23 cellular contexts compared by ENCODE assay signal in the genomic region with DNA sequence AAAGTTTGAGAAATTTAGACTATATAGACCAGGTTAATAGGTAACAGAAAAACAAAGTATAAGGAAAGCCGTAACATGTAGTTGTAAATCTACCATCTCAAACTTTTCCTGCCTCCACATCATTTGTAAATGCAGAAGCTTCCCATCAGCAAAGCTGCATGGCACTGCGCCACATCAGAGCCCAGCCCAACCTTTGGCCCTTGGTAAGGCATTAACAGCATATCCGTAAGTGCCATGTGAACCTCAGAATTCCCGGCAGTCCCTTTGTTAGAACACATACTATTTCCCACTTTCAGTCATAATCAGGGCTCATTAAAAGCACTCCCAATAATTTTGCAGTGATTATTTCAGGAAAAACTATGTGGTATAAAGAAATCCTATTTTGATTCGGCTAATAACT. TPM values are rescaled to one million over a fixed set of nuclear protein-coding genes. Genes with fewer than 3 reads are reported as not detected.
DNase-seq lines count a peak whose midpoint lies in the region; ATAC-seq and TF ChIP-seq lines count a peak whose summit lies in the region.
"Had no signal": no experiment of that assay in that cellular context is flagged by ENCODE, and none has a peak within 500 bp of the region (broad histone marks: within the 10 kb centered on the region; RNA-seq: fewer than 3 reads in every experiment).

No MANE protein-coding gene starts in this region.

- H3K27me3 ChIP-seq in body of pancreas (no peaks in the 10 kb centered on the region), liver (ENCODE audit: control insufficient read depth in 4 of 4, insufficient read depth in 4 of 4, low read length in 3 of 4) (no peaks in the 10 kb centered on the region), gastroesophageal sphincter (no peaks in the 10 kb centered on the region)
- H3K27me3 ChIP-seq: BLaER1, MG63, neutrophil, tibial nerve had no signal

- peak overlapping the region; percentile 37 for H3K27ac Mint-ChIP-seq in activated naive CD4-positive, alpha-beta T cell treated with anti-CD3 and anti-CD28 coated beads, Interleukin-2, amount 50 U/mL, for 24 hours
- no peak overlapping the region for H3K27ac Mint-ChIP-seq in activated naive CD4-positive, alpha-beta T cell treated with anti-CD3 and anti-CD28 coated beads, Interleukin-2, amount 10 ng/mL, durations not matched to agents 7 days and 5 days
- H3K27ac Mint-ChIP-seq in type B pancreatic cell: peak overlapping the region; percentile 80
- H3K27ac Mint-ChIP-seq: activated CD4-positive, alpha-beta memory T cell treated with anti-CD3 and anti-CD28 coated beads, Interleukin-2, amount 10 ng/mL, durations not matched to agents 7 days and 5 days; dendritic cell treated with granulocyte-macrophage colony-stimulating factor and Interleukin-4, amounts not matched to agents 40 ng/mL and 50 ng/mL, for 4 days; stimulated activated naive CD8-positive, alpha-beta T cell treated with anti-CD3 and anti-CD28 coated beads, Interleukin-15, amount 100 ng/mL, for 72 hours had no signal

- 18 to 22% methylated on average over 5 of the region's 5 CpGs for WGBS in body of pancreas, 2 donors
- WGBS in liver: 28% methylated on average over 5 of the region's 5 CpGs
- WGBS in gastroesophageal sphincter (ENCODE audit: low coverage in 1 of 2), 2 donors: 61 to 67% methylated on average over 5 of the region's 5 CpGs

- TF ChIP-seq CTCF in body of pancreas (IDR thresholded peaks at IDR 0.05): no peak
- TF ChIP-seq CTCF in liver (IDR thresholded peaks at IDR 0.05; ENCODE audit: low read depth, low read length, missing input control): no peak
- no peak for TF ChIP-seq CTCF in type B pancreatic cell (conservative IDR thresholded peaks at IDR 0.05)
- TF ChIP-seq CTCF in gastroesophageal sphincter (IDR thresholded peaks at IDR 0.05): no peak

- no peak for TF ChIP-seq EP300 in gastroesophageal sphincter (IDR thresholded peaks at IDR 0.05)

- no peak for TF ChIP-seq POLR2A in body of pancreas (IDR thresholded peaks at IDR 0.05)
- TF ChIP-seq POLR2A in gastroesophageal sphincter (IDR thresholded peaks at IDR 0.05): no peak

- ATAC-seq in body of pancreas (peak; percentile 69), GM18520 (IDR thresholded peaks at IDR 0.05; ENCODE audit: unreplicated experiment) (no peak), gastroesophageal sphincter (no peak)
- ATAC-seq: K562; Right ventricle myocardium inferior; stimulated activated naive CD8-positive, alpha-beta T cell treated with anti-CD3 and anti-CD28 coated beads, Interleukin-15, amount 100 ng/mL, for 72 hours had no signal

- H3K4me3 ChIP-seq in body of pancreas (no peak overlapping the region), liver (ENCODE audit: low read depth in 1 of 3, low read length in 3 of 3) (no peak overlapping the region), gastroesophageal sphincter (no peak overlapping the region)
- H3K4me3 ChIP-seq: BLaER1, GM23248, K562, MG63, tibial nerve had no signal

- H3K9me3 ChIP-seq in body of pancreas (no peaks in the 10 kb centered on the region), liver (ENCODE audit: control insufficient read depth in 4 of 4, low read length in 3 of 4) (no peaks in the 10 kb centered on the region), gastroesophageal sphincter (no peaks in the 10 kb centered on the region)
- H3K9me3 ChIP-seq: BLaER1, MG63, neutrophil, tibial nerve had no signal

- peak overlapping the region in 1 of 4 donors; percentile 39 for H3K27ac ChIP-seq in body of pancreas
- peak overlapping the region; percentile 68 to 88 for H3K27ac ChIP-seq in liver (ENCODE audit: low read depth in 1 of 2, low read length in 2 of 2)
- H3K27ac ChIP-seq in gastroesophageal sphincter: no peak overlapping the region
- H3K27ac ChIP-seq: BLaER1, GM23248, neutrophil had no signal

- H3K9ac ChIP-seq in liver (ENCODE audit: low read depth in 1 of 2, low read length in 2 of 2): no peak overlapping the region
- H3K9ac ChIP-seq: BLaER1, GM23248 had no signal

- H3K27me3 Mint-ChIP-seq in activated naive CD4-positive, alpha-beta T cell treated with anti-CD3 and anti-CD28 coated beads, Interleukin-2, amount 50 U/mL, for 24 hours: no peaks in the 10 kb centered on the region
- H3K27me3 Mint-ChIP-seq in activated naive CD4-positive, alpha-beta T cell treated with anti-CD3 and anti-CD28 coated beads, Interleukin-2, amount 10 ng/mL, durations not matched to agents 7 days and 5 days: no peaks in the 10 kb centered on the region
- no peaks in the 10 kb centered on the region for H3K27me3 Mint-ChIP-seq in type B pancreatic cell
- H3K27me3 Mint-ChIP-seq: activated CD4-positive, alpha-beta memory T cell treated with anti-CD3 and anti-CD28 coated beads, Interleukin-2, amount 10 ng/mL, durations not matched to agents 7 days and 5 days; dendritic cell treated with granulocyte-macrophage colony-stimulating factor and Interleukin-4, amounts not matched to agents 40 ng/mL and 50 ng/mL, for 4 days; stimulated activated naive CD8-positive, alpha-beta T cell treated with anti-CD3 and anti-CD28 coated beads, Interleukin-15, amount 100 ng/mL, for 72 hours had no signal

- CTCF ChIA-PET in activated naive CD4-positive, alpha-beta T cell treated with anti-CD3 and anti-CD28 coated beads, Interleukin-2, amount 10 ng/mL, durations not matched to agents 7 days and 5 days (lab: Charles Lee): no interaction called here

- TF ChIP-seq RAD21 in liver (IDR thresholded peaks at IDR 0.05): peak in 1 of 2 donors; percentile 46

- DNase-seq in activated naive CD4-positive, alpha-beta T cell treated with anti-CD3 and anti-CD28 coated beads, Interleukin-2, amount 10 ng/mL, durations not matched to agents 7 days and 5 days: no peak
- DNase-seq in body of pancreas (peak; percentile 64 to 82 (median 71)), type B pancreatic cell (ENCODE audit: extremely low spot score, unreplicated experiment) (no peak), NAMALWA (ENCODE audit: low spot score) (no peak)
- DNase-seq: ACHN; activated CD4-positive, alpha-beta memory T cell treated with anti-CD3 and anti-CD28 coated beads, Interleukin-2, amount 10 ng/mL, durations not matched to agents 7 days and 5 days; activated gamma-delta T cell treated with Interleukin-2 at 50 U/mL for 16 hours; GM23248; MG63; NCI-H1417 treated with DMSO at 0.1 percent for 48 hours; NCI-H524; retina; stimulated activated naive CD8-positive, alpha-beta T cell treated with anti-CD3 and anti-CD28 coated beads, Interleukin-15, amount 100 ng/mL, for 72 hours had no signal

- no peaks in the 10 kb centered on the region for H3K9me3 Mint-ChIP-seq in activated naive CD4-positive, alpha-beta T cell treated with anti-CD3 and anti-CD28 coated beads, Interleukin-2, amount 50 U/mL, for 24 hours
- H3K9me3 Mint-ChIP-seq in activated naive CD4-positive, alpha-beta T cell treated with anti-CD3 and anti-CD28 coated beads, Interleukin-2, amount 10 ng/mL, durations not matched to agents 7 days and 5 days: no peaks in the 10 kb centered on the region
- H3K9me3 Mint-ChIP-seq in type B pancreatic cell: no peaks in the 10 kb centered on the region
- H3K9me3 Mint-ChIP-seq: activated CD4-positive, alpha-beta memory T cell treated with anti-CD3 and anti-CD28 coated beads, Interleukin-2, amount 10 ng/mL, durations not matched to agents 7 days and 5 days; dendritic cell treated with granulocyte-macrophage colony-stimulating factor and Interleukin-4, amounts not matched to agents 40 ng/mL and 50 ng/mL, for 4 days; stimulated activated naive CD8-positive, alpha-beta T cell treated with anti-CD3 and anti-CD28 coated beads, Interleukin-15, amount 100 ng/mL, for 72 hours had no signal

- intact Hi-C loops in body of pancreas (cut with DNase I): no loop called here

- H3K36me3 ChIP-seq in body of pancreas (replicated peaks in 1 of 2; ENCODE audit: insufficient read depth in 1 of 2, low read depth in 2 of 2) (no peaks in the 10 kb centered on the region), liver (ENCODE audit: control insufficient read depth in 4 of 4, insufficient read depth in 3 of 4, low read depth in 1 of 4, low read length in 3 of 4) (peaks cover 0 to 4% (median 1%) of the 10 kb centered on the region in 4 donors), gastroesophageal sphincter (peaks cover 0 to 12% of the 10 kb centered on the region in 2 donors)

- H3K4me1 ChIP-seq in body of pancreas (peaks cover 11% of the 10 kb centered on the region), liver (ENCODE audit: control insufficient read depth in 4 of 4, insufficient read depth in 4 of 4, low read length in 3 of 4) (peaks cover 2 to 14% (median 8%) of the 10 kb centered on the region in 4 donors), gastroesophageal sphincter (peaks cover 0 to 8% (median 0%) of the 10 kb centered on the region in 3 donors)

- H3K4me3 Mint-ChIP-seq in activated naive CD4-positive, alpha-beta T cell treated with anti-CD3 and anti-CD28 coated beads, Interleukin-2, amount 50 U/mL, for 24 hours: no peak overlapping the region
- H3K4me3 Mint-ChIP-seq in activated naive CD4-positive, alpha-beta T cell treated with anti-CD3 and anti-CD28 coated beads, Interleukin-2, amount 10 ng/mL, durations not matched to agents 7 days and 5 days: no peak overlapping the region
- no peak overlapping the region for H3K4me3 Mint-ChIP-seq in type B pancreatic cell
- H3K4me3 Mint-ChIP-seq: activated CD4-positive, alpha-beta memory T cell treated with anti-CD3 and anti-CD28 coated beads, Interleukin-2, amount 10 ng/mL, durations not matched to agents 7 days and 5 days; dendritic cell treated with granulocyte-macrophage colony-stimulating factor and Interleukin-4, amounts not matched to agents 40 ng/mL and 50 ng/mL, for 4 days; stimulated activated naive CD8-positive, alpha-beta T cell treated with anti-CD3 and anti-CD28 coated beads, Interleukin-15, amount 100 ng/mL, for 72 hours had no signal

- H3K4me1 Mint-ChIP-seq in activated naive CD4-positive, alpha-beta T cell treated with anti-CD3 and anti-CD28 coated beads, Interleukin-2, amount 50 U/mL, for 24 hours: peaks cover 39% of the 10 kb centered on the region
- peaks cover 14% of the 10 kb centered on the region for H3K4me1 Mint-ChIP-seq in activated naive CD4-positive, alpha-beta T cell treated with anti-CD3 and anti-CD28 coated beads, Interleukin-2, amount 10 ng/mL, durations not matched to agents 7 days and 5 days
- H3K4me1 Mint-ChIP-seq in type B pancreatic cell (ENCODE audit: unreplicated experiment): peaks cover 11% of the 10 kb centered on the region

- peaks cover 1% of the 10 kb centered on the region for H3K36me3 Mint-ChIP-seq in activated naive CD4-positive, alpha-beta T cell treated with anti-CD3 and anti-CD28 coated beads, Interleukin-2, amount 50 U/mL, for 24 hours
- H3K36me3 Mint-ChIP-seq in activated naive CD4-positive, alpha-beta T cell treated with anti-CD3 and anti-CD28 coated beads, Interleukin-2, amount 10 ng/mL, durations not matched to agents 7 days and 5 days: peaks cover 8% of the 10 kb centered on the region
- H3K36me3 Mint-ChIP-seq in type B pancreatic cell: peaks cover under 1% of the 10 kb centered on the region

RNA-seq across cellular contexts. Expression of a gene that starts 51.6 kb away (rescaled TPM):
- total RNA-seq in body of pancreas: 10 to 100 TPM; 18.7 to 23.4 TPM
- 10 to 100 TPM; 13.3 to 14.2 TPM for total RNA-seq in liver
- polyA plus RNA-seq in liver: 10 to 100 TPM in 1 of 2 donors, 1 to 10 TPM in 1; 8.4 to 11.4 TPM
- 30.5 and 32.8 TPM in 2 replicates for total RNA-seq in type B pancreatic cell (ENCODE audit: low replicate concordance)
- 10 to 100 TPM; 36.1 to 49.8 (median 42.3) TPM for total RNA-seq in gastroesophageal sphincter

Comparison
In these comparisons a context has a peak if more than half of its experiments do, and no peak if none do; other contexts are left out.
1. DNase-seq: peak in body of pancreas (4 of 4); none in activated naive CD4-positive, alpha-beta T cell treated with anti-CD3 and anti-CD28 coated beads, Interleukin-2, amount 10 ng/mL, durations not matched to agents 7 days and 5 days (single experiment), type B pancreatic cell (single experiment) and NAMALWA (single experiment).
2. H3K27ac ChIP-seq: peak in liver (2 of 2); none in gastroesophageal sphincter (0 of 4).